In genomic region chr17:43576563-43577229, GRCh38 we compare ENCODE assay signal across 8 cellular contexts. TPM values are rescaled to one million over a fixed set of nuclear protein-coding genes. Genes with fewer than 3 reads are reported as not detected.
A peak's percentile ranks its signal among the peaks of the same experiment; 100 is the strongest.
DNase-seq lines count a peak whose midpoint lies in the region; ATAC-seq and TF ChIP-seq lines count a peak whose summit lies in the region.

No MANE protein-coding gene starts in this region.

- H3K4me1 Mint-ChIP-seq in brain = peaks cover 45% of the 10 kb centered on the region

- DNase-seq in NCI-H1417 (lab: John Stamatoyannopoulos, UW) (peak; percentile 51 to 89 (median 62)), NCI-H1417 treated with DMSO at 0.1 percent for 48 hours (lab: John Stamatoyannopoulos, UW) (no peak), NCI-H2029 treated with DMSO at 0.1 percent for 48 hours (lab: John Stamatoyannopoulos, UW) (peak; percentile 21), UCSD-AML1 (lab: John Stamatoyannopoulos, UW; ENCODE audit: unreplicated experiment) (peak; percentile 69), iPS-NIHi11 (ENCODE audit: low spot score) (peak; percentile 85)
- DNase-seq in stimulated activated CD4-positive, alpha-beta T cell treated with anti-CD3 and anti-CD28 coated beads, Interleukin-15, amount 100 ng/mL, for 48 hours (ENCODE audit: low read depth in 2 of 2) = peak; percentile 35 to 42

- H3K27me3 Mint-ChIP-seq in brain = peaks cover 27% of the 10 kb centered on the region

- peaks cover 0 to 3% (median 0%) of the 10 kb centered on the region in 5 experiments for H3K9me3 Mint-ChIP-seq in brain

- H3K27ac Mint-ChIP-seq in brain = peak overlapping the region in 3 of 5 experiments; percentile 60 to 70 (median 68)

- ATAC-seq in HG03135 (IDR thresholded peaks at IDR 0.05; ENCODE audit: unreplicated experiment) = no peak

- peak; percentile 99 to 100 for TF ChIP-seq CTCF in brain (conservative IDR thresholded peaks at IDR 0.05)

- H3K36me3 Mint-ChIP-seq in brain = no peaks in the 10 kb centered on the region

- peak overlapping the region in 1 of 5 experiments; percentile 58 for H3K4me3 Mint-ChIP-seq in brain

RNA-seq across cellular contexts. Expression of gene ETV4, which starts 30.6 kb away (rescaled TPM):
- polyA plus RNA-seq in brain (ENCODE audit: insufficient read depth, low read depth, low replicate concordance) = 1.3 TPM
